8 cellular contexts compared by ENCODE assay signal in the genomic region with DNA sequence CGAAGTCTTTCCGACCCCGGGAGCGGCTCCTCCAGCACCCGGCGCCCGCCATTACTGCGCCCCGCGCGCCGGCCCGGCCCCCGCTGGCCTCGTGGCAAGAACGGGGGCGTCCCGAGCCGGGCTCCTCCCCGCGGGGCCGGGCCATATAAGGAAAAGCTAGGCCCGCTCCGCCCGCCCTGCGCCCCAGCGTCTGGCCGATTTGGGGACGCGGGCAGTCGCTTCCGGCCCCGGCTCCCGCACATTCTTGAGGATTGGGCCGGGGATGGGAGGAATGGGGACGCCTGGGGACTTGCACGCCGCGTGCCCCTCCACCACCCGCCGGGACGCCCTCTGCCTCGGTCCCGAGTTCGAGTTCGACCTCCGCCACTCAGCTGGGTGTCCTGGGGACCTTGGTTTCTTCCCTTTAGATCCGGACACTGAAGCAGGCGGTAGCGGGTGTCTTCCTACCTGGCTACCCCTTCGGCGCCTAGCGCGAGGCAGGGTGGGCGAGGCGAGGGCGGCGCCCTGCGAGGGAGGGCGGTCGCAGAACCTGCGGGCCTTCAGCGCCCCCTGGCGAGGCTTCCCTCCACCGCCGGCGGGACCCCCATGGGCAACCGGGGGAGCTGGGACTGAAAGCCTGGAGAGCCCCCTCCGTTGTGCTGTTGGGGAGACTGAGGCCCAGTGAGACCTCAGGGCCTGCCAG. TPM values are rescaled to one million over a fixed set of nuclear protein-coding genes. Genes with fewer than 3 reads are reported as not detected.
DNase-seq lines count a peak whose midpoint lies in the region; ATAC-seq, FAIRE-seq and TF ChIP-seq lines count a peak whose summit lies in the region.

No MANE protein-coding gene starts in this region.

- no peak for FAIRE-seq in A549 (lab: Jason Lieb, UNC)

- H3K27me3 ChIP-seq in right cardiac atrium (ENCODE audit: control insufficient read depth, insufficient read depth) = no peaks in the 10 kb centered on the region
- H3K27me3 ChIP-seq in rectal smooth muscle tissue (ENCODE audit: control insufficient read depth, insufficient read depth, low read length) = no peaks in the 10 kb centered on the region
- no peaks in the 10 kb centered on the region for H3K27me3 ChIP-seq in aorta (ENCODE audit: control insufficient read depth in 1 of 2, insufficient read depth in 2 of 2, low read length in 1 of 2)

- H3K9me3 ChIP-seq in A549 (no peaks in the 10 kb centered on the region), right cardiac atrium (ENCODE audit: control insufficient read depth, low read length) (no peaks in the 10 kb centered on the region), aorta (ENCODE audit: control insufficient read depth, low read length) (no peaks in the 10 kb centered on the region)

- peak overlapping the region; percentile 58 for H3K4me3 ChIP-seq in A549
- H3K4me3 ChIP-seq in right cardiac atrium (ENCODE audit: low read length) = peak overlapping the region; percentile 55
- H3K4me3 ChIP-seq in rectal smooth muscle tissue (ENCODE audit: low read length) = peak overlapping the region; percentile 82
- peak overlapping the region; percentile 50 to 87 for H3K4me3 ChIP-seq in aorta (ENCODE audit: low read length in 2 of 2)

- intact Hi-C loops in right cardiac atrium (cut with DNase I) = loop anchor here (2.0 to 10.0 kb wide), 5 partner anchors 118 to 150 kb away; a partner anchor contains a TSS
- intact Hi-C loops in aorta (cut with DNase I) = loop anchor here (1.0 to 10.0 kb wide), 5 partner anchors 48 to 450 kb away; a partner anchor contains a TSS

- peak; percentile 55 for TF ChIP-seq CTCF in A549 (IDR thresholded peaks at IDR 0.05)

- peak overlapping the region; percentile 99 for H3K4me2 ChIP-seq in A549

- H3K9ac ChIP-seq in rectal smooth muscle tissue (ENCODE audit: low read length) = peak overlapping the region; percentile 61

- WGBS in A549 (ENCODE audit: missing lambda C conversion rate) = 61% methylated on average over 14 of the region's 69 CpGs
- under 1% methylated on average over 69 of the region's 69 CpGs for WGBS in right cardiac atrium
- WGBS in aorta, 2 donors = 0% methylated on average over 45 to 69 of the region's 69 CpGs

- peaks cover 20% of the 10 kb centered on the region for H3K36me3 ChIP-seq in rectal smooth muscle tissue (ENCODE audit: control insufficient read depth, insufficient read depth, low read length)
- peaks cover 4 to 5% of the 10 kb centered on the region in 2 donors for H3K36me3 ChIP-seq in aorta (ENCODE audit: control insufficient read depth in 1 of 2, insufficient read depth in 2 of 2, low read length in 1 of 2)

- CTCF ChIA-PET in A549 (lab: Yijun Ruan, JAX) = interaction anchor here (0.7 to 6.6 kb wide), 34 partner anchors 10 to 329 kb away, joined by 3 to 50 read pairs (median 4); a partner anchor contains a TSS

- ATAC-seq in A549 = peak; percentile 40 to 53; a peak in 5 of 6 replicates
- ATAC-seq in GM19043 (IDR thresholded peaks at IDR 0.05; ENCODE audit: low read depth, unreplicated experiment) = peak; percentile 54
- peak; percentile 47 for ATAC-seq in HG03442 (IDR thresholded peaks at IDR 0.05; ENCODE audit: unreplicated experiment)
- peak; percentile 82 to 83 for ATAC-seq in right cardiac atrium
- peak; percentile 86 for ATAC-seq in aorta (ENCODE audit: low FRiP score)

- POLR2A ChIA-PET in A549 (lab: Yijun Ruan, JAX) = interaction anchor here (0.8 to 1.6 kb wide), 5 partner anchors 30 to 139 kb away, joined by 3 to 5 read pairs (median 3); a partner anchor contains a TSS

- DNase-seq in A549 (ENCODE audit: low read depth in 1 of 2, low spot score in 1 of 2) (peak in 1 of 2 experiments; percentile 39), T-helper 1 cell (peak; percentile 75 to 84 (median 80)), amniotic stem cell (lab: John Stamatoyannopoulos, UW) (peak; percentile 55), right cardiac atrium (peak; percentile 94 to 98 (median 96)), aorta (peak; percentile 95 to 96)

- TF ChIP-seq POLR2A in A549 (IDR thresholded peaks at IDR 0.05; ENCODE audit: low read length) = no peak

- TF ChIP-seq EP300 in A549 (IDR thresholded peaks at IDR 0.05) = no peak

- peak; percentile 60 to 77 for TF ChIP-seq RAD21 in A549 (conservative IDR thresholded peaks at IDR 0.05 in 1 of 2, IDR thresholded peaks at IDR 0.05 in 1 of 2)

- H3K4me1 ChIP-seq in A549 (peaks cover 31% of the 10 kb centered on the region), right cardiac atrium (ENCODE audit: control insufficient read depth, insufficient read depth, low read length) (peaks cover 7% of the 10 kb centered on the region), rectal smooth muscle tissue (ENCODE audit: control insufficient read depth, insufficient read depth, low read length) (peaks cover 56% of the 10 kb centered on the region), aorta (ENCODE audit: control insufficient read depth in 1 of 2, insufficient read depth in 2 of 2, low read length in 2 of 2) (no peaks in the 10 kb centered on the region)

- H3K27ac ChIP-seq in A549 (peak overlapping the region; percentile 85 to 94), right cardiac atrium (ENCODE audit: low read length) (peak overlapping the region; percentile 82), rectal smooth muscle tissue (ENCODE audit: low read depth, low read length) (peak overlapping the region; percentile 98), aorta (ENCODE audit: low read depth in 1 of 2, low read length in 2 of 2) (peak overlapping the region; percentile 84 to 87)

TF ChIP-seq in A549, 52 proteins besides CTCF, POLR2A, EP300 and RAD21:
- TF ChIP-seq SMC3 (IDR thresholded peaks at IDR 0.05) (peak; percentile 72), RNF2 (IDR thresholded peaks at IDR 0.05; ENCODE audit: borderline replicate concordance, low read depth) (no peak), NPAS2 (CRISPR knock-in tag; IDR thresholded peaks at IDR 0.05; ENCODE audit: borderline replicate concordance) (no peak), MAZ (IDR thresholded peaks at IDR 0.05; ENCODE audit: borderline replicate concordance, low read depth, low read length) (no peak), RCOR1 (IDR thresholded peaks at IDR 0.05; ENCODE audit: low read depth, low read length) (no peak), FOXS1 (CRISPR knock-in tag; IDR thresholded peaks at IDR 0.05) (no peak)
- TF ChIP-seq, protein P1, sequence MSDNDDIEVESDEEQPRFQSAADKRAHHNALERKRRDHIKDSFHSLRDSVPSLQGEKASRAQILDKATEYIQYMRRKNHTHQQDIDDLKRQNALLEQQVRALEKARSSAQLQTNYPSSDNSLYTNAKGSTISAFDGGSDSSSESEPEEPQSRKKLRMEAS (IDR thresholded peaks at IDR 0.05) = peak; percentile 19; the same call in 1 of the 2 replicates

RNA-seq across cellular contexts. Expression of a gene that starts 3.8 kb away (rescaled TPM):
- polyA plus RNA-seq in A549 (2011; rRNA removed) (7.0 and 12.7 TPM in 2 replicates), A549 (2017; fragmentation: RNase III; extraction: RNeasy Plus Mini Kit Qiagen cat#74134 plus additional on column Dnase treatment) (33.1 to 37.3 TPM (median 34.9 TPM) in 3 replicates), right cardiac atrium (192 TPM), aorta (100 to 1,000 TPM in 1 of 2 donors, 10 to 100 TPM in 1; 97.7 to 554 TPM)
- polyA plus RNA-seq in A549 (2012; cell fraction: cytosol; rRNA removed) = 29.6 and 31.6 TPM in 2 replicates
- 122 and 130 TPM in 2 replicates for polyA plus RNA-seq in A549 (2012; cell fraction: nucleus; rRNA removed)
- 5.5 and 11.3 TPM in 2 replicates for polyA minus RNA-seq in A549 (2011; rRNA and poly(A)+ RNA removed)
- total RNA-seq in right cardiac atrium (100 to 1,000 TPM; 156 to 233 (median 217) TPM), aorta (1,000 to 10,000 TPM in 1 of 2 donors, 100 to 1,000 TPM in 1; 588 to 1,240 TPM)

RNA-seq across cellular contexts. Expression of a gene that starts 22.4 kb away (rescaled TPM):
- polyA plus RNA-seq in A549 (2011; rRNA removed) = 14.2 and 15.3 TPM in 2 replicates
- polyA plus RNA-seq in A549 (2012; cell fraction: cytosol; rRNA removed) = 62.7 and 76.5 TPM in 2 replicates
- 82.5 and 94.7 TPM in 2 replicates for polyA plus RNA-seq in A549 (2012; cell fraction: nucleus; rRNA removed)
- 46.4 to 50.2 TPM (median 46.5 TPM) in 3 replicates for polyA plus RNA-seq in A549 (2017; fragmentation: RNase III; extraction: RNeasy Plus Mini Kit Qiagen cat#74134 plus additional on column Dnase treatment)
- polyA minus RNA-seq in A549 (2011; rRNA and poly(A)+ RNA removed) = 12.4 and 18.3 TPM in 2 replicates
- total RNA-seq in right cardiac atrium = 100 to 1,000 TPM; 167 to 205 (median 176) TPM
- 219 TPM for polyA plus RNA-seq in right cardiac atrium
- total RNA-seq in aorta = 100 to 1,000 TPM; 368 to 526 TPM
- 1,000 to 10,000 TPM in 1 of 2 donors, 100 to 1,000 TPM in 1; 806 to 1,228 TPM for polyA plus RNA-seq in aorta

RNA-seq across cellular contexts. Expression of a gene that starts 37.8 kb away (rescaled TPM):
- 0.70 and 0.98 TPM in 2 replicates for polyA plus RNA-seq in A549 (2011; rRNA removed)
- polyA plus RNA-seq in A549 (2012; cell fraction: cytosol; rRNA removed) = 1.2 and 1.6 TPM in 2 replicates
- 7.6 and 9.2 TPM in 2 replicates for polyA plus RNA-seq in A549 (2012; cell fraction: nucleus; rRNA removed)
- 1.3 to 1.8 TPM (median 1.5 TPM) in 3 replicates for polyA plus RNA-seq in A549 (2017; fragmentation: RNase III; extraction: RNeasy Plus Mini Kit Qiagen cat#74134 plus additional on column Dnase treatment)
- polyA minus RNA-seq in A549 (2011; rRNA and poly(A)+ RNA removed) = 1.6 and 1.8 TPM in 2 replicates
- 10 to 100 TPM; 28.8 to 62.1 (median 50.7) TPM for total RNA-seq in right cardiac atrium
- 28.9 TPM for polyA plus RNA-seq in right cardiac atrium
- 1 to 10 TPM; 2.4 to 3.3 TPM for total RNA-seq in aorta
- 1 to 10 TPM; 7.6 to 8.3 TPM for polyA plus RNA-seq in aorta

RNA-seq across cellular contexts. Expression of a gene that starts 55.4 kb away (rescaled TPM):
- not detected in 2 replicates for polyA plus RNA-seq in A549 (2011; rRNA removed)
- polyA plus RNA-seq in A549 (2012; cell fraction: cytosol; rRNA removed) = not detected in 2 replicates
- 0.02 TPM in 1 of 2 replicates, not detected in the other for polyA plus RNA-seq in A549 (2012; cell fraction: nucleus; rRNA removed)
- polyA plus RNA-seq in A549 (2017; fragmentation: RNase III; extraction: RNeasy Plus Mini Kit Qiagen cat#74134 plus additional on column Dnase treatment) = not detected in 3 replicates
- not detected in 2 replicates for polyA minus RNA-seq in A549 (2011; rRNA and poly(A)+ RNA removed)
- total RNA-seq in right cardiac atrium = not detected
- polyA plus RNA-seq in right cardiac atrium = not detected
- total RNA-seq in aorta = not detected
- polyA plus RNA-seq in aorta = under 1 TPM in 1 of 2 donors, not detected in 1; 0.33 TPM
